Comparison of ENCODE assay signal across 1 cellular context in the genomic region with DNA sequence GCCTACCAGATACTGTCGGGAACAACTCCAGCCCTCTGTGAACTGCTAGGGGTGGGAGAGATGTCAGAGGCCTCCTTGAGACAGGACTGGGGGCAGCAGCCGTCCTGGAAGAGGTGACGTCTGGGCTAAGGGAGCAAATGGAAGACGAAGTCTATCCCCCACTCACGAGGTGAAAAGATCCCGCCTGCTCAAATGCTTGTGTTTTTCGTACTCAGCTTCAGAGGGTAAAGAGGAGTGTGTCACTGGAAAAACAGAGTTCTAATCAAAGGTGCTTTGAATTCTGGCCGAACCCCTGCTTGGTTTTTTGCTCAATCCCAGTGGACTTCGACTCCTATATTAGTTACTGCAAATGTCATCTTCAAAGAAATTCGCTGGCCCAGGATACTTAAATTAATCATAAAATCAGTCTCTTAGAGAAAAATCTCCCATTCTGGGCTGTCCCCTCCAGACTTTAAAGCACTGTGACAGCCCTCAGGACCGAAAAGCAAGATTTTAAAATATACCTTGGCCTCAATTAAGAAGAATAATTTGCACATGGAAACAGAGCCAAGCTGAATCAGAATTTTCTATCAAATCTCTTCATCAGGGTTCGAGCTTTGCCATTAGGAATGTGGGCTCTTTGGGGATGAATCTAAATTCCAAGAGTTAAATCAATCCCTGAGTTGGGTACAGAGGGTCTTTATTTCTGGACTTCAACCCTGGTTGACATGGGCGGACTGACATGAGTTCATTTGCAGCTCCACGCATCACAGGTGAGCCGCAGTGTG.
TF ChIP-seq lines count a peak whose summit lies in the region.

No MANE protein-coding gene starts in this region.

TF ChIP-seq in HepG2, 621 proteins besides CTCF, POLR2A, EP300 and RAD21 (continued from another document and continues in another):
- TF ChIP-seq, protein P1, sequence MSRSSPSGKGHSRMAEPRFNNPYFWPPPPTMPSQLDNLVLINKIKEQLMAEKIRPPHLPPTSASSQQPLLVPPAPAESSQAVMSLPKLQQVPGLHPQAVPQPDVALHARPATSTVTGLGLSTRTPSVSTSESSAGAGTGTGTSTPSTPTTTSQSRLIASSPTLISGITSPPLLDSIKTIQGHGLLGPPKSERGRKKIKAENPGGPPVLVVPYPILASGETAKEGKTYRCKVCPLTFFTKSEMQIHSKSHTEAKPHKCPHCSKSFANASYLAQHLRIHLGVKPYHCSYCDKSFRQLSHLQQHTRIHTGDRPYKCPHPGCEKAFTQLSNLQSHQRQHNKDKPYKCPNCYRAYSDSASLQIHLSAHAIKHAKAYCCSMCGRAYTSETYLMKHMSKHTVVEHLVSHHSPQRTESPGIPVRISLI (CRISPR knock-in tag; IDR thresholded peaks at IDR 0.05; ENCODE audit: borderline replicate concordance): peak; percentile 58; the same call in 1 of the 2 replicates
- TF ChIP-seq, protein P2, sequence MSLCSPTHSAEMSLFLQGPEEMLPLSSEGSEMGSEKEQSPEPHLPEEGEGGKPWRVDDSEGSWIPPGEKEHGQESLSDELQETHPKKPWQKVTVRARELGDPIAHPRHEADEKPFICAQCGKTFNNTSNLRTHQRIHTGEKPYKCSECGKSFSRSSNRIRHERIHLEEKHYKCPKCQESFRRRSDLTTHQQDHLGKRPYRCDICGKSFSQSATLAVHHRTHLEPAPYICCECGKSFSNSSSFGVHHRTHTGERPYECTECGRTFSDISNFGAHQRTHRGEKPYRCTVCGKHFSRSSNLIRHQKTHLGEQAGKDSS (CRISPR knock-in tag; IDR thresholded peaks at IDR 0.05; ENCODE audit: borderline replicate concordance, low read depth): peak; percentile 59; the same call in 1 of the 2 replicates
- TF ChIP-seq ZNF292 (CRISPR knock-in tag; IDR thresholded peaks at IDR 0.05; ENCODE audit: borderline replicate concordance, low read depth) (peak; percentile 72; the same call in 1 of the 2 replicates), NCOA2 (CRISPR knock-in tag; IDR thresholded peaks at IDR 0.05) (peak; percentile 68), GATA4 (IDR thresholded peaks at IDR 0.05; ENCODE audit: borderline replicate concordance, low read depth) (0 out of 2 replicates have a peak, but pooled peaks have one; percentile 35), MTA1 (CRISPR knock-in tag; IDR thresholded peaks at IDR 0.05; ENCODE audit: borderline replicate concordance) (no peak), GFI1 (CRISPR knock-in tag; IDR thresholded peaks at IDR 0.05; ENCODE audit: borderline replicate concordance) (peak; percentile 79), ZNF205 (CRISPR knock-in tag; IDR thresholded peaks at IDR 0.05) (peak; percentile 51; the same call in 1 of the 2 replicates), ZNF550 (CRISPR knock-in tag; IDR thresholded peaks at IDR 0.05; ENCODE audit: borderline replicate concordance) (no peak), SALL1 (CRISPR knock-in tag; IDR thresholded peaks at IDR 0.05) (peak; percentile 68), ZNF614 (CRISPR knock-in tag; IDR thresholded peaks at IDR 0.05; ENCODE audit: borderline replicate concordance) (0 out of 2 replicates have a peak, but pooled peaks have one; percentile 32), HCFC1 (IDR thresholded peaks at IDR 0.05; ENCODE audit: low read depth, low read length) (no peak), FOXA3 (CRISPR knock-in tag; IDR thresholded peaks at IDR 0.05) (peak; percentile 69), HNRNPL (IDR thresholded peaks at IDR 0.05; ENCODE audit: low read depth, low read length) (no peak)
- TF ChIP-seq, protein P3, sequence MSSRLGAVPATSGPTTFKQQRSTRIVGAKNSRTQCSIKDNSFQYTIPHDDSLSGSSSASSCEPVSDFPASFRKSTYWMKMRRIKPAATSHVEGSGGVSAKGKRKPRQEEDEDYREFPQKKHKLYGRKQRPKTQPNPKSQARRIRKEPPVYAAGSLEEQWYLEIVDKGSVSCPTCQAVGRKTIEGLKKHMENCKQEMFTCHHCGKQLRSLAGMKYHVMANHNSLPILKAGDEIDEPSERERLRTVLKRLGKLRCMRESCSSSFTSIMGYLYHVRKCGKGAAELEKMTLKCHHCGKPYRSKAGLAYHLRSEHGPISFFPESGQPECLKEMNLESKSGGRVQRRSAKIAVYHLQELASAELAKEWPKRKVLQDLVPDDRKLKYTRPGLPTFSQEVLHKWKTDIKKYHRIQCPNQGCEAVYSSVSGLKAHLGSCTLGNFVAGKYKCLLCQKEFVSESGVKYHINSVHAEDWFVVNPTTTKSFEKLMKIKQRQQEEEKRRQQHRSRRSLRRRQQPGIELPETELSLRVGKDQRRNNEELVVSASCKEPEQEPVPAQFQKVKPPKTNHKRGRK (CRISPR knock-in tag; IDR thresholded peaks at IDR 0.05): 0 out of 2 replicates have a peak, but pooled peaks have one; percentile 46
- TF ChIP-seq, protein P4, sequence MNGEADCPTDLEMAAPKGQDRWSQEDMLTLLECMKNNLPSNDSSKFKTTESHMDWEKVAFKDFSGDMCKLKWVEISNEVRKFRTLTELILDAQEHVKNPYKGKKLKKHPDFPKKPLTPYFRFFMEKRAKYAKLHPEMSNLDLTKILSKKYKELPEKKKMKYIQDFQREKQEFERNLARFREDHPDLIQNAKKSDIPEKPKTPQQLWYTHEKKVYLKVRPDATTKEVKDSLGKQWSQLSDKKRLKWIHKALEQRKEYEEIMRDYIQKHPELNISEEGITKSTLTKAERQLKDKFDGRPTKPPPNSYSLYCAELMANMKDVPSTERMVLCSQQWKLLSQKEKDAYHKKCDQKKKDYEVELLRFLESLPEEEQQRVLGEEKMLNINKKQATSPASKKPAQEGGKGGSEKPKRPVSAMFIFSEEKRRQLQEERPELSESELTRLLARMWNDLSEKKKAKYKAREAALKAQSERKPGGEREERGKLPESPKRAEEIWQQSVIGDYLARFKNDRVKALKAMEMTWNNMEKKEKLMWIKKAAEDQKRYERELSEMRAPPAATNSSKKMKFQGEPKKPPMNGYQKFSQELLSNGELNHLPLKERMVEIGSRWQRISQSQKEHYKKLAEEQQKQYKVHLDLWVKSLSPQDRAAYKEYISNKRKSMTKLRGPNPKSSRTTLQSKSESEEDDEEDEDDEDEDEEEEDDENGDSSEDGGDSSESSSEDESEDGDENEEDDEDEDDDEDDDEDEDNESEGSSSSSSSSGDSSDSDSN (CRISPR knock-in tag; IDR thresholded peaks at IDR 0.05): 0 out of 2 replicates have a peak, but pooled peaks have one; percentile 28
- TF ChIP-seq, protein P5, sequence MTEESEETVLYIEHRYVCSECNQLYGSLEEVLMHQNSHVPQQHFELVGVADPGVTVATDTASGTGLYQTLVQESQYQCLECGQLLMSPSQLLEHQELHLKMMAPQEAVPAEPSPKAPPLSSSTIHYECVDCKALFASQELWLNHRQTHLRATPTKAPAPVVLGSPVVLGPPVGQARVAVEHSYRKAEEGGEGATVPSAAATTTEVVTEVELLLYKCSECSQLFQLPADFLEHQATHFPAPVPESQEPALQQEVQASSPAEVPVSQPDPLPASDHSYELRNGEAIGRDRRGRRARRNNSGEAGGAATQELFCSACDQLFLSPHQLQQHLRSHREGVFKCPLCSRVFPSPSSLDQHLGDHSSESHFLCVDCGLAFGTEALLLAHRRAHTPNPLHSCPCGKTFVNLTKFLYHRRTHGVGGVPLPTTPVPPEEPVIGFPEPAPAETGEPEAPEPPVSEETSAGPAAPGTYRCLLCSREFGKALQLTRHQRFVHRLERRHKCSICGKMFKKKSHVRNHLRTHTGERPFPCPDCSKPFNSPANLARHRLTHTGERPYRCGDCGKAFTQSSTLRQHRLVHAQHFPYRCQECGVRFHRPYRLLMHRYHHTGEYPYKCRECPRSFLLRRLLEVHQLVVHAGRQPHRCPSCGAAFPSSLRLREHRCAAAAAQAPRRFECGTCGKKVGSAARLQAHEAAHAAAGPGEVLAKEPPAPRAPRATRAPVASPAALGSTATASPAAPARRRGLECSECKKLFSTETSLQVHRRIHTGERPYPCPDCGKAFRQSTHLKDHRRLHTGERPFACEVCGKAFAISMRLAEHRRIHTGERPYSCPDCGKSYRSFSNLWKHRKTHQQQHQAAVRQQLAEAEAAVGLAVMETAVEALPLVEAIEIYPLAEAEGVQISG (CRISPR knock-in tag; IDR thresholded peaks at IDR 0.05): 0 out of 2 replicates have a peak, but pooled peaks have one; percentile 12
- TF ChIP-seq, protein P6, sequence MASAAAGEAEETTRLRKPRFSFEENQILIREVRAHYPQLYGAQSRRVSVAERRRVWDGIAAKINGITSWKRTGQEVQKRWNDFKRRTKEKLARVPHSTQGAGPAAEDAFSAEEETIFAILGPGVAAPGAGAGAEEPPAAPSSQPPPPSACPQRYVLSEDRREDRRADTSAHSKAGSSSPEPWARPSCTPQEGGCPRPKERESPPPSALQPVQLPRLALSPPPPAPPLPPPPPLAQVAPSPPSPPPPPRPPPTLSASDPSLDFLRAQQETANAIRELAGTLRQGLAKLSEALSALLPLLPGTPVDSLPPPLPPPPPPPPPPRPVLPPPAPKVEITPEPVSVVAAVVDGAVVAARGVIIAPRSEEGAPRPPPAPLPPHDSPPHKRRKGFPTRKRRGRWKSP (CRISPR knock-in tag; IDR thresholded peaks at IDR 0.05): no peak
- TF ChIP-seq, protein P7, sequence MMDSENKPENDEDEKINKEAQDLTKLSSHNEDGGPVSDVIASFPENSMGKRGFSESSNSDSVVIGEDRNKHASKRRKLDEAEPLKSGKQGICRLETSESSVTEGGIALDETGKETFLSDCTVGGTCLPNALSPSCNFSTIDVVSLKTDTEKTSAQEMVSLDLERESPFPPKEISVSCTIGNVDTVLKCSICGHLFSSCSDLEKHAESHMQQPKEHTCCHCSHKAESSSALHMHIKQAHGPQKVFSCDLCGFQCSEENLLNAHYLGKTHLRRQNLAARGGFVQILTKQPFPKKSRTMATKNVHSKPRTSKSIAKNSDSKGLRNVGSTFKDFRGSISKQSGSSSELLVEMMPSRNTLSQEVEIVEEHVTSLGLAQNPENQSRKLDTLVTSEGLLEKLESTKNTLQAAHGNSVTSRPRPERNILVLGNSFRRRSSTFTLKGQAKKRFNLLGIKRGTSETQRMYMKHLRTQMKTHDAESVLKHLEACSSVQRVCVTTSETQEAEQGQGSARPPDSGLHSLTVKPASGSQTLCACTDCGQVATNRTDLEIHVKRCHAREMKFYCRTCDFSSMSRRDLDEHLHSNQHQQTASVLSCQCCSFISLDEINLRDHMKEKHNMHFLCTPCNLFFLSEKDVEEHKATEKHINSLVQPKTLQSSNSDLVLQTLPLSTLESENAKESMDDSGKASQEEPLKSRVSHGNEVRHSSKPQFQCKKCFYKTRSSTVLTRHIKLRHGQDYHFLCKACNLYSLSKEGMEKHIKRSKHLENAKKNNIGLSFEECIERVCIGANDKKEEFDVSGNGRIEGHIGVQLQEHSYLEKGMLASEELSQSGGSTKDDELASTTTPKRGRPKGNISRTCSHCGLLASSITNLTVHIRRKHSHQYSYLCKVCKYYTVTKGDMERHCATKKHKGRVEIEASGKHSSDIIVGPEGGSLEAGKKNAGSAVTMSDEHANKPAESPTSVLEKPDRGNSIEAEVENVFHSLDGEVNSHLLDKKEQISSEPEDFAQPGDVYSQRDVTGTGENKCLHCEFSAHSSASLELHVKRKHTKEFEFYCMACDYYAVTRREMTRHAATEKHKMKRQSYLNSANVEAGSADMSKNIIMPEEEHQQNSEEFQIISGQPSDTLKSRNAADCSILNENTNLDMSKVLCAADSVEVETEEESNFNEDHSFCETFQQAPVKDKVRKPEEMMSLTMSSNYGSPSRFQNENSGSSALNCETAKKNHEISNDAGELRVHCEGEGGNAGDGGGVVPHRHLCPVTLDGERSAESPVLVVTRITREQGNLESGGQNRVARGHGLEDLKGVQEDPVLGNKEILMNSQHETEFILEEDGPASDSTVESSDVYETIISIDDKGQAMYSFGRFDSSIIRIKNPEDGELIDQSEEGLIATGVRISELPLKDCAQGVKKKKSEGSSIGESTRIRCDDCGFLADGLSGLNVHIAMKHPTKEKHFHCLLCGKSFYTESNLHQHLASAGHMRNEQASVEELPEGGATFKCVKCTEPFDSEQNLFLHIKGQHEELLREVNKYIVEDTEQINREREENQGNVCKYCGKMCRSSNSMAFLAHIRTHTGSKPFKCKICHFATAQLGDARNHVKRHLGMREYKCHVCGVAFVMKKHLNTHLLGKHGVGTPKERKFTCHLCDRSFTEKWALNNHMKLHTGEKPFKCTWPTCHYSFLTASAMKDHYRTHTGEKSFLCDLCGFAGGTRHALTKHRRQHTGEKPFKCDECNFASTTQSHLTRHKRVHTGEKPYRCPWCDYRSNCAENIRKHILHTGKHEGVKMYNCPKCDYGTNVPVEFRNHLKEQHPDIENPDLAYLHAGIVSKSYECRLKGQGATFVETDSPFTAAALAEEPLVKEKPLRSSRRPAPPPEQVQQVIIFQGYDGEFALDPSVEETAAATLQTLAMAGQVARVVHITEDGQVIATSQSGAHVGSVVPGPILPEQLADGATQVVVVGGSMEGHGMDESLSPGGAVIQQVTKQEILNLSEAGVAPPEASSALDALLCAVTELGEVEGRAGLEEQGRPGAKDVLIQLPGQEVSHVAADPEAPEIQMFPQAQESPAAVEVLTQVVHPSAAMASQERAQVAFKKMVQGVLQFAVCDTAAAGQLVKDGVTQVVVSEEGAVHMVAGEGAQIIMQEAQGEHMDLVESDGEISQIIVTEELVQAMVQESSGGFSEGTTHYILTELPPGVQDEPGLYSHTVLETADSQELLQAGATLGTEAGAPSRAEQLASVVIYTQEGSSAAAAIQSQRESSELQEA (CRISPR knock-in tag; IDR thresholded peaks at IDR 0.05; ENCODE audit: not compliant biosample characterization): peak; percentile 60
- TF ChIP-seq, protein P8, sequence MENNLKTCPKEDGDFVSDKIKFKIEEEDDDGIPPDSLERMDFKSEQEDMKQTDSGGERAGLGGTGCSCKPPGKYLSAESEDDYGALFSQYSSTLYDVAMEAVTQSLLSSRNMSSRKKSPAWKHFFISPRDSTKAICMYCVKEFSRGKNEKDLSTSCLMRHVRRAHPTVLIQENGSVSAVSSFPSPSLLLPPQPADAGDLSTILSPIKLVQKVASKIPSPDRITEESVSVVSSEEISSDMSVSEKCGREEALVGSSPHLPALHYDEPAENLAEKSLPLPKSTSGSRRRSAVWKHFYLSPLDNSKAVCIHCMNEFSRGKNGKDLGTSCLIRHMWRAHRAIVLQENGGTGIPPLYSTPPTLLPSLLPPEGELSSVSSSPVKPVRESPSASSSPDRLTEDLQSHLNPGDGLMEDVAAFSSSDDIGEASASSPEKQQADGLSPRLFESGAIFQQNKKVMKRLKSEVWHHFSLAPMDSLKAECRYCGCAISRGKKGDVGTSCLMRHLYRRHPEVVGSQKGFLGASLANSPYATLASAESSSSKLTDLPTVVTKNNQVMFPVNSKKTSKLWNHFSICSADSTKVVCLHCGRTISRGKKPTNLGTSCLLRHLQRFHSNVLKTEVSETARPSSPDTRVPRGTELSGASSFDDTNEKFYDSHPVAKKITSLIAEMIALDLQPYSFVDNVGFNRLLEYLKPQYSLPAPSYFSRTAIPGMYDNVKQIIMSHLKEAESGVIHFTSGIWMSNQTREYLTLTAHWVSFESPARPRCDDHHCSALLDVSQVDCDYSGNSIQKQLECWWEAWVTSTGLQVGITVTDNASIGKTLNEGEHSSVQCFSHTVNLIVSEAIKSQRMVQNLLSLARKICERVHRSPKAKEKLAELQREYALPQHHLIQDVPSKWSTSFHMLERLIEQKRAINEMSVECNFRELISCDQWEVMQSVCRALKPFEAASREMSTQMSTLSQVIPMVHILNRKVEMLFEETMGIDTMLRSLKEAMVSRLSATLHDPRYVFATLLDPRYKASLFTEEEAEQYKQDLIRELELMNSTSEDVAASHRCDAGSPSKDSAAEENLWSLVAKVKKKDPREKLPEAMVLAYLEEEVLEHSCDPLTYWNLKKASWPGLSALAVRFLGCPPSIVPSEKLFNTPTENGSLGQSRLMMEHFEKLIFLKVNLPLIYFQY (CRISPR knock-in tag; IDR thresholded peaks at IDR 0.05; ENCODE audit: borderline replicate concordance): peak; percentile 24; the same call in 1 of the 2 replicates
- TF ChIP-seq, protein P9, sequence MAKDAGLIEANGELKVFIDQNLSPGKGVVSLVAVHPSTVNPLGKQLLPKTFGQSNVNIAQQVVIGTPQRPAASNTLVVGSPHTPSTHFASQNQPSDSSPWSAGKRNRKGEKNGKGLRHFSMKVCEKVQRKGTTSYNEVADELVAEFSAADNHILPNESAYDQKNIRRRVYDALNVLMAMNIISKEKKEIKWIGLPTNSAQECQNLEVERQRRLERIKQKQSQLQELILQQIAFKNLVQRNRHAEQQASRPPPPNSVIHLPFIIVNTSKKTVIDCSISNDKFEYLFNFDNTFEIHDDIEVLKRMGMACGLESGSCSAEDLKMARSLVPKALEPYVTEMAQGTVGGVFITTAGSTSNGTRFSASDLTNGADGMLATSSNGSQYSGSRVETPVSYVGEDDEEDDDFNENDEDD (CRISPR knock-in tag; IDR thresholded peaks at IDR 0.05; ENCODE audit: borderline replicate concordance): peak; percentile 82; the same call in 1 of the 2 replicates
